In the genomic region with DNA sequence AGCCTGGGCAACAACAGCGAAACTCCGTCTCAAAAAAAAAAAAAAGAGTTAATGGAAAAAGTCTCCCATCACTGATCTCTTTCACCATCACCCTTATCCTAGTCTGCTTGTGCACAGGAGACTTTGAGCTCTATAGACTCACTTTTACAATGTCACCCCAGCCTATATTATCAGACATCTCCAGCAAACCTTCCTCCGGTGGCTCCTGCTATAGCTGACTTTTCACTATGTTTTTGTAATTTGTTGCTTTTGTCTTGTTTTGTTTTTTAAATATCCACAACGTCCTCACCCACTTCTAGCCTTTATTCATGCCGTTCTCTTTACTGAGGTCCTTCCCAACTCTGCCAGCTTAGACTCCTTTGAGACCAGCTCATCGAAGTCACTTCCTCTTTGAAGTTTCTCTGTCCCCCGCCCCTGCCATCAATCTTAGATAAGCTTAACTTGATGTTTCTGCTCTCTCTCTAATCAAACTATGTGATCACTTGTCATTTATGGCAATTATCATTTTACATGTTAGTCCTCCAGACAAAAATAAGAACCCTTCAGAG, we compare ENCODE assay signal across 10 cellular contexts.
DNase-seq lines count a peak whose midpoint lies in the region; ATAC-seq and TF ChIP-seq lines count a peak whose summit lies in the region.
"Had no signal": no experiment of that assay in that cellular context is flagged by ENCODE, and none has a peak within 500 bp of the region (broad histone marks: within the 10 kb centered on the region; RNA-seq: fewer than 3 reads in every experiment).

No MANE protein-coding gene starts in this region.

- no peaks in the 10 kb centered on the region for H3K9me3 ChIP-seq in OCI-LY1 (ENCODE audit: low read length)

- no peaks in the 10 kb centered on the region for H3K79me2 ChIP-seq in OCI-LY1 (ENCODE audit: insufficient read depth, low read length)

- peak overlapping the region; percentile 94 for H3K27ac ChIP-seq in OCI-LY1 (ENCODE audit: low read depth, low read length, poor library complexity, severe bottlenecking)

- TF ChIP-seq CTCF in OCI-LY1 (IDR thresholded peaks at IDR 0.05; ENCODE audit: low read length) (no peak), chondrocyte (IDR thresholded peaks at IDR 0.05) (no peak)

- H3K36me3 Mint-ChIP-seq in activated T-cell treated with anti-CD3 and anti-CD28 coated beads, Interleukin-2, amount 50 U/mL, for 24 hours (ENCODE audit: low read depth) = no peaks in the 10 kb centered on the region
- H3K36me3 Mint-ChIP-seq in chondrocyte (ENCODE audit: low read depth) = no peaks in the 10 kb centered on the region
- H3K36me3 Mint-ChIP-seq in stimulated activated effector memory CD8-positive, alpha-beta T cell treated with anti-CD3 and anti-CD28 coated beads, Interleukin-12 subunit alpha, Interleukin-12 subunit beta, amount 100 ng/mL, for 72 hours = peaks cover 8% of the 10 kb centered on the region

- ATAC-seq in stimulated activated effector memory CD8-positive, alpha-beta T cell treated with anti-CD3 and anti-CD28 coated beads, Interleukin-12 subunit alpha, Interleukin-12 subunit beta, amount 100 ng/mL, for 72 hours = no peak
- ATAC-seq in HG03095 (IDR thresholded peaks at IDR 0.05; ENCODE audit: unreplicated experiment) = no peak
- ATAC-seq: left ventricle myocardium superior had no signal

- no peaks in the 10 kb centered on the region for H4K20me1 ChIP-seq in OCI-LY1 (ENCODE audit: insufficient read depth, low read length)

- peaks cover 64% of the 10 kb centered on the region for H3K4me1 ChIP-seq in OCI-LY1 (ENCODE audit: insufficient read depth, low read length, severe bottlenecking)

- H3K27me3 ChIP-seq in OCI-LY1 (ENCODE audit: insufficient read depth, low read length) = no peaks in the 10 kb centered on the region

- H3K4me3 Mint-ChIP-seq in activated T-cell treated with anti-CD3 and anti-CD28 coated beads, Interleukin-2, amount 50 U/mL, for 24 hours = peak overlapping the region; percentile 48
- no peak overlapping the region for H3K4me3 Mint-ChIP-seq in chondrocyte (ENCODE audit: unreplicated experiment)
- H3K4me3 Mint-ChIP-seq in stimulated activated effector memory CD8-positive, alpha-beta T cell treated with anti-CD3 and anti-CD28 coated beads, Interleukin-12 subunit alpha, Interleukin-12 subunit beta, amount 100 ng/mL, for 72 hours = no peak overlapping the region

- peaks cover 69% of the 10 kb centered on the region for H3K4me1 Mint-ChIP-seq in activated T-cell treated with anti-CD3 and anti-CD28 coated beads, Interleukin-2, amount 50 U/mL, for 24 hours (ENCODE audit: low read depth)
- H3K4me1 Mint-ChIP-seq in chondrocyte (ENCODE audit: low read depth) = peaks cover 37% of the 10 kb centered on the region
- H3K4me1 Mint-ChIP-seq in stimulated activated effector memory CD8-positive, alpha-beta T cell treated with anti-CD3 and anti-CD28 coated beads, Interleukin-12 subunit alpha, Interleukin-12 subunit beta, amount 100 ng/mL, for 72 hours = peaks cover 42% of the 10 kb centered on the region

- peak overlapping the region; percentile 24 for H3K4me3 ChIP-seq in OCI-LY1 (ENCODE audit: low read depth, low read length, poor library complexity, severe bottlenecking)

- no peaks in the 10 kb centered on the region for H3K9me3 Mint-ChIP-seq in activated T-cell treated with anti-CD3 and anti-CD28 coated beads, Interleukin-2, amount 50 U/mL, for 24 hours
- no peaks in the 10 kb centered on the region for H3K9me3 Mint-ChIP-seq in chondrocyte (ENCODE audit: low read depth)
- H3K9me3 Mint-ChIP-seq in stimulated activated effector memory CD8-positive, alpha-beta T cell treated with anti-CD3 and anti-CD28 coated beads, Interleukin-12 subunit alpha, Interleukin-12 subunit beta, amount 100 ng/mL, for 72 hours = no peaks in the 10 kb centered on the region

- no peaks in the 10 kb centered on the region; the same call in 1 of the 2 replicates for H3F3A ChIP-seq in OCI-LY1 (ENCODE audit: insufficient read depth, low read length)

- H3K36me3 ChIP-seq in OCI-LY1 (ENCODE audit: insufficient read depth, low read length) = no peaks in the 10 kb centered on the region

- DNase-seq in activated T-cell treated with anti-CD3 and anti-CD28 coated beads, Interleukin-2, amount 50 U/mL, for 24 hours = no peak
- DNase-seq in activated T-cell treated with anti-CD3 and anti-CD28 coated beads, Interleukin-2, amount 50 U/mL, for 48 hours = no peak
- no peak for DNase-seq in chondrocyte (ENCODE audit: low spot score)
- no peak for DNase-seq in stimulated activated effector memory CD8-positive, alpha-beta T cell treated with anti-CD3 and anti-CD28 coated beads, Interleukin-12 subunit alpha, Interleukin-12 subunit beta, amount 100 ng/mL, for 72 hours (ENCODE audit: low spot score in 2 of 2)
- DNase-seq in AG08396 (ENCODE audit: low spot score) = no peak
- DNase-seq in effector CD4-positive, alpha-beta T cell = no peak
- DNase-seq: DMS 273 treated with DMSO at 0.1 percent for 48 hours, left ventricle myocardium superior had no signal

- H3K4me2 ChIP-seq in OCI-LY1 (ENCODE audit: low read length) = peak overlapping the region; percentile 62

- no peaks in the 10 kb centered on the region for H3K27me3 Mint-ChIP-seq in activated T-cell treated with anti-CD3 and anti-CD28 coated beads, Interleukin-2, amount 50 U/mL, for 24 hours
- no peaks in the 10 kb centered on the region for H3K27me3 Mint-ChIP-seq in chondrocyte (ENCODE audit: low read depth)

- H2AFZ ChIP-seq in OCI-LY1 (ENCODE audit: low read length) = no peak overlapping the region

- peak overlapping the region; percentile 93 for H3K27ac Mint-ChIP-seq in activated T-cell treated with anti-CD3 and anti-CD28 coated beads, Interleukin-2, amount 50 U/mL, for 24 hours
- peak overlapping the region; percentile 0 for H3K27ac Mint-ChIP-seq in chondrocyte (ENCODE audit: unreplicated experiment)
- peak overlapping the region; percentile 32 for H3K27ac Mint-ChIP-seq in stimulated activated effector memory CD8-positive, alpha-beta T cell treated with anti-CD3 and anti-CD28 coated beads, Interleukin-12 subunit alpha, Interleukin-12 subunit beta, amount 100 ng/mL, for 72 hours

- H3K9me2 ChIP-seq in OCI-LY1 (ENCODE audit: low read depth, low read length) = no peaks in the 10 kb centered on the region

- H3K9ac ChIP-seq in OCI-LY1 (ENCODE audit: low read length) = peak overlapping the region; percentile 66; the same call in 1 of the 2 replicates

Comparison
In these comparisons a context has a peak if more than half of its experiments do, and no peak if none do; other contexts are left out.
1. H3K27ac Mint-ChIP-seq: peak in every context shown above with its lines; median percentile 93 in activated T-cell treated with anti-CD3 and anti-CD28 coated beads, Interleukin-2, amount 50 U/mL, for 24 hours; 32 in stimulated activated effector memory CD8-positive, alpha-beta T cell treated with anti-CD3 and anti-CD28 coated beads, Interleukin-12 subunit alpha, Interleukin-12 subunit beta, amount 100 ng/mL, for 72 hours; 0 in chondrocyte.